In genomic region chr7:17015575-17015974, GRCh38 we compare ENCODE assay signal across 1 cellular context.
TF ChIP-seq lines count a peak whose summit lies in the region.

No MANE protein-coding gene starts in this region.

TF ChIP-seq in GM23338, 12 proteins besides CTCF, POLR2A, EP300 and RAD21 (continued from another document):
- TF ChIP-seq ZNF462 (CRISPR knock-in tag; IDR thresholded peaks at IDR 0.05), result no peak
- no peak for TF ChIP-seq ZNF331 (CRISPR knock-in tag; IDR thresholded peaks at IDR 0.05; ENCODE audit: low read depth)
- no peak for TF ChIP-seq EZH2 (IDR thresholded peaks at IDR 0.05; ENCODE audit: low read depth, unreplicated experiment)
- no peak for TF ChIP-seq CREB1 (CRISPR knock-in tag; IDR thresholded peaks at IDR 0.05; ENCODE audit: low read depth)
- no peak for TF ChIP-seq ETS1 (IDR thresholded peaks at IDR 0.05)
